17 cellular contexts compared by ENCODE assay signal in the genomic region with DNA sequence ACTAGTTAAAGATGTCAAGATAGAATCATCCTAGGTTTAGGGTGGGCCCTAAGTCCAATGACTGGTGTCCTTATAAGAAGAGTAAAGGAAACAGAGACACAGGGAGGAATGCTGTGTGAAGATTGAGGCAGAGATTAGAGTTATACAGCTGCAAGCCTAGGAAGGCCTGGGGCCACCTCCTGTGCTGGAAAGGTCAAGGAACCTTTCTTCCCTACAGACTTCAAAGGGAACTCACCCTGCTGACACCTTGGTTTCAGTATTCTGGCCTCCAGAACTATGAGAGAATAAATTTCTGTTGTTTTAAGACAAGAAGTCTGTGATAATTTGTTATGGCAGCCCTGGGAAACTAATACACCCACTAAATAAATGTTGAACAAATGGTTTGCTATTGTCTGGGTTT.
"Had no signal": no experiment of that assay in that cellular context is flagged by ENCODE, and none has a peak within 500 bp of the region (broad histone marks: within the 10 kb centered on the region; RNA-seq: fewer than 3 reads in every experiment).

No MANE protein-coding gene starts in this region.

- H3K9me3 ChIP-seq: colonic mucosa, gastroesophageal sphincter, heart left ventricle, thoracic aorta had no signal

- H3K36me3 ChIP-seq: colonic mucosa, gastroesophageal sphincter, heart left ventricle, thoracic aorta had no signal

- H3K36me3 Mint-ChIP-seq: activated CD4-positive, alpha-beta memory T cell treated with anti-CD3 and anti-CD28 coated beads for 36 hours; activated naive CD8-positive, alpha-beta T cell treated with anti-CD3 and anti-CD28 coated beads for 36 hours; brain; naive thymus-derived CD8-positive, alpha-beta T cell; stimulated activated memory B cell treated with anti-CD40 and anti-IgM and Interleukin-4, amounts not matched to agents 10 μg/mL and 1 μg/mL and 100 μg/mL, for 72 hours; T-cell; WTC11 had no signal

- H3K27me3 ChIP-seq: colonic mucosa, gastroesophageal sphincter, heart left ventricle had no signal

- H3K4me3 ChIP-seq: colonic mucosa, gastroesophageal sphincter, heart left ventricle, smooth muscle cell, thoracic aorta had no signal

- H3K4me3 Mint-ChIP-seq: activated CD4-positive, alpha-beta memory T cell treated with anti-CD3 and anti-CD28 coated beads for 36 hours; activated CD4-positive, alpha-beta T cell treated with anti-CD3 and anti-CD28 coated beads for 36 hours; activated naive CD8-positive, alpha-beta T cell treated with anti-CD3 and anti-CD28 coated beads for 36 hours; brain; naive thymus-derived CD8-positive, alpha-beta T cell; stimulated activated memory B cell treated with anti-CD40 and anti-IgM and Interleukin-4, amounts not matched to agents 10 μg/mL and 1 μg/mL and 100 μg/mL, for 72 hours; T-cell; WTC11 had no signal

- H3K9me3 Mint-ChIP-seq: activated CD4-positive, alpha-beta memory T cell treated with anti-CD3 and anti-CD28 coated beads for 36 hours; activated naive CD8-positive, alpha-beta T cell treated with anti-CD3 and anti-CD28 coated beads for 36 hours; naive thymus-derived CD8-positive, alpha-beta T cell; stimulated activated memory B cell treated with anti-CD40 and anti-IgM and Interleukin-4, amounts not matched to agents 10 μg/mL and 1 μg/mL and 100 μg/mL, for 72 hours; T-cell; WTC11 had no signal

- H3K4me1 Mint-ChIP-seq: activated CD4-positive, alpha-beta T cell treated with anti-CD3 and anti-CD28 coated beads for 36 hours; activated naive CD8-positive, alpha-beta T cell treated with anti-CD3 and anti-CD28 coated beads for 36 hours; naive thymus-derived CD8-positive, alpha-beta T cell; stimulated activated memory B cell treated with anti-CD40 and anti-IgM and Interleukin-4, amounts not matched to agents 10 μg/mL and 1 μg/mL and 100 μg/mL, for 72 hours; T-cell had no signal

- H3K27me3 Mint-ChIP-seq: activated naive CD8-positive, alpha-beta T cell treated with anti-CD3 and anti-CD28 coated beads for 36 hours; brain had no signal

- DNase-seq: activated CD4-positive, alpha-beta memory T cell treated with anti-CD3 and anti-CD28 coated beads for 36 hours; activated CD4-positive, alpha-beta T cell treated with anti-CD3 and anti-CD28 coated beads for 36 hours; activated naive CD4-positive, alpha-beta T cell; activated naive CD8-positive, alpha-beta T cell treated with anti-CD3 and anti-CD28 coated beads for 36 hours; amniotic stem cell; caudate nucleus; colonic mucosa; heart left ventricle; naive thymus-derived CD8-positive, alpha-beta T cell; stimulated activated CD4-positive, alpha-beta T cell treated with anti-CD3 and anti-CD28 coated beads, Interleukin-4, amount 100 ng/mL, for 24 hours; T-cell had no signal

- H3K4me1 ChIP-seq: colonic mucosa had no signal

- H3K27ac Mint-ChIP-seq: activated CD4-positive, alpha-beta memory T cell treated with anti-CD3 and anti-CD28 coated beads for 36 hours; activated CD4-positive, alpha-beta T cell treated with anti-CD3 and anti-CD28 coated beads for 36 hours; activated naive CD8-positive, alpha-beta T cell treated with anti-CD3 and anti-CD28 coated beads for 36 hours; naive thymus-derived CD8-positive, alpha-beta T cell; stimulated activated memory B cell treated with anti-CD40 and anti-IgM and Interleukin-4, amounts not matched to agents 10 μg/mL and 1 μg/mL and 100 μg/mL, for 72 hours; T-cell had no signal

- H3K27ac ChIP-seq: colonic mucosa, gastroesophageal sphincter, heart left ventricle, thoracic aorta had no signal
